1 cellular context compared by ENCODE assay signal in the genomic region with DNA sequence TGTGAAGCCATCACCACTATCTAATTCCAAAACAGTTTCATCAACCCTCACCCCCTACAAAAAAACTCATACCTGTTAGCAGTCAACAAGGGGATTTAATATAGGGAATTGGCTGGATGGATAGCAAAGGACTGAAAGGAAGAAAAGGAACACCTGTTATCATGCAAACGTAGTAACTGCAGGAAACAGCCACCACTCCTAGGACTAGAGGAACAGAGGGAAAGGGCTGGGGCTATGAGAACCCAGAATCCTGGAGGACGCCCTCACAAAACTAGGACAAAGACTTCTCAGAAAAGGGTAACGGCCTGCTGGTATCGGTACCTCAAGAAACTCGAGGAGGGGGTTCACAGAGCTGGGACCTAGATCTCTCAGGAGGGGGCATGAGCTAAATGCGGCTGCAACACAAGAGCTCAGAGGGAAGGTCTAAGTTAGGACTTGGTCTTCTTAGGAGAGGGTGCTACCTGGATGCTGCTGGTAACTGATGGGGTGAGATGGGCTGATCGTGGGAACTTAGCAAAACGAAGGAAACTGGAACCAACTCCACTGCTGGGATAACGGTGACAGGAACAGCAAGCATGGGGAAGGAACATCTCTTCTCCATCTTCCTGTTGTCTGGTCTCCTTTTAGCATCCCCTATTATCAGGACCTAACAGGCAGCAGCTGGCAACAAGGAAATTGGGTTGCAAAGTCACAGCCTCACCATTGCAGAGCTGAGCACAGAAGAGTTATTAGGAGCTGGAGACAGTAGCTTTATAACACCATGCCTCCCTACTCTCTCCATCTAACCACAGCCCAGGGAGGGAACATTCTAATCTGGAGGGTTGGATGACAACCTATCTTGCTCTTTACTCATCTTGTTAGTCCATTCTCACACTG.
TF ChIP-seq lines count a peak whose summit lies in the region.

No MANE protein-coding gene starts in this region.

TF ChIP-seq in WTC11, 78 proteins besides CTCF, POLR2A, EP300 and RAD21 (continued from another document):
- no peak for TF ChIP-seq PRDM15 (CRISPR knock-in tag; IDR thresholded peaks at IDR 0.05)
- TF ChIP-seq GRHL2 (CRISPR knock-in tag; IDR thresholded peaks at IDR 0.05; ENCODE audit: insufficient replicate concordance, severe bottlenecking), result no peak
